ENCODE assay signal across 8 cellular contexts in genomic region chr5:131170540-131171275, GRCh38. TPM values are rescaled to one million over a fixed set of nuclear protein-coding genes. Genes with fewer than 3 reads are reported as not detected.
DNase-seq lines count a peak whose midpoint lies in the region; ATAC-seq lines count a peak whose summit lies in the region.

Gene LYRM7 (plus strand): TSS chr5:131170944. CDS start chr5:131171021, 77 bp downstream.

- peak within 1 kb of the TSS; percentile 66 to 78 (median 70) for H3K4me3 ChIP-seq in BLaER1 treated with 17β-estradiol and CSF1 and Interleukin-3, amounts not matched to agents 10 nM and 100 nM

- peak within 1 kb of the TSS; percentile 87 to 99 (median 96) for H3K4me2 ChIP-seq in BLaER1 treated with 17β-estradiol and CSF1 and Interleukin-3, amounts not matched to agents 10 nM and 100 nM

- H4K20me1 ChIP-seq in BLaER1 treated with 17β-estradiol and CSF1 and Interleukin-3, amounts not matched to agents 10 nM and 100 nM, result no peaks in the 10 kb centered on the region

- H3K9ac ChIP-seq in BLaER1 treated with 17β-estradiol and CSF1 and Interleukin-3, amounts not matched to agents 10 nM and 100 nM, result peak within 1 kb of the TSS; percentile 71 to 82 (median 80)

- H3K4me1 ChIP-seq in BLaER1 treated with 17β-estradiol and CSF1 and Interleukin-3, amounts not matched to agents 10 nM and 100 nM, result peaks cover 20 to 36% (median 25%) of the 10 kb centered on the region in 10 experiments

- H3K9me3 ChIP-seq in BLaER1 treated with 17β-estradiol and CSF1 and Interleukin-3, amounts not matched to agents 10 nM and 100 nM (replicated peaks in 1 of 11), result peaks cover 0 to 12% (median 0%) of the 10 kb centered on the region in 11 experiments; a peak in 4 of 22 replicates

- H3K27ac ChIP-seq in BLaER1 treated with 17β-estradiol and CSF1 and Interleukin-3, amounts not matched to agents 10 nM and 100 nM, result peak within 1 kb of the TSS; percentile 59 to 79 (median 75)

- DNase-seq in NCI-H748 (lab: John Stamatoyannopoulos, UW; ENCODE audit: unreplicated experiment) (peak; percentile 100), dedifferentiated amniotic fluid mesenchymal stem cell (ENCODE audit: extremely low spot score) (peak; percentile 100), left lobe of liver (ENCODE audit: low spot score) (peak; percentile 98)
- peak; percentile 91 for DNase-seq in activated CD4-positive, alpha-beta T cell treated with anti-CD3 and anti-CD28 coated beads, Interleukin-2, amount 50 U/mL, for 1 hour
- DNase-seq in stimulated activated CD4-positive, alpha-beta T cell treated with anti-CD3 and anti-CD28 coated beads, Interleukin-2, amount 100 ng/mL, for 4 hours (ENCODE audit: low read depth), result peak; percentile 93

- peaks cover 0 to 10% (median 0%) of the 10 kb centered on the region in 11 experiments; a peak in 2 of 22 replicates for H3K36me3 ChIP-seq in BLaER1 treated with 17β-estradiol and CSF1 and Interleukin-3, amounts not matched to agents 10 nM and 100 nM

- H3K27me3 ChIP-seq in BLaER1 treated with 17β-estradiol and CSF1 and Interleukin-3, amounts not matched to agents 10 nM and 100 nM, result no peaks in the 10 kb centered on the region

- peak; percentile 95 for ATAC-seq in GM19351 (IDR thresholded peaks at IDR 0.05; ENCODE audit: unreplicated experiment)
- peak; percentile 98 for ATAC-seq in HG03521 (IDR thresholded peaks at IDR 0.05; ENCODE audit: unreplicated experiment)
- ATAC-seq in left lobe of liver, result peak; percentile 97

RNA-seq across cellular contexts. Expression of gene LYRM7, which starts in this region (rescaled TPM):
- total RNA-seq in left lobe of liver, result 4.8 TPM

Comparison
In these comparisons a context has a peak if more than half of its experiments do, and no peak if none do; other contexts are left out.
1. Peak in every context shown above with its lines: DNase-seq, ATAC-seq, H3K4me3 ChIP-seq and H3K27ac ChIP-seq.